In the genomic region with DNA sequence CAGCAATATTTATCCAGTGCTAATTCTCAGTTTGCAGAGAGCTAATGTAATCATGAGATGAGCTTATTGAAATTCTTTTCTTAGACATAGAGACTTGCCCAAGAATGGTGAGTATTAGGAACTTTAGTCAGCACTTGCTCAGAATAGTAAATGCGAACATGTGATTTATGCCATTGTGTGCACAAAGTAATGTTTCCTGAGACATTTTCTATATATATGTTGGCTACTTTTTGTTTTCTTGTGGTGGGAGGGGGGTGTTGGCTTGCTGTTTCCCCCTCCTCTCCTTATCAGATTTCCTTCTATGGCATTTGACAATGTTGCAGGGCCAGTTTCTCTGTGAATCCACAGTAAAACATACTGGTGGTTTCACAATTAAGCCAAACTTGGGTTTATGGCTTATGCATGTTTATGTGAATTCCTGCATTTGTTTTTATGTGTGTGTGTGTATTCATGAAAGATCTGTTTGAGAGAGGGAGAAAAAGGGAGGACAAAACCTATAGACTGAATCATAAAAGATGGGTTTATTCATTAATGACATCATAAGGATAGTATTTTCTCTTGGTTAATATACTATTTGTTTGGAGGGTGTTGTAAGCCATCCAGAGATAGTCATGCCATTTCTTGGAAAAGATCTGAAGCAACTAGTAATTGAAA, we compare ENCODE assay signal across 8 cellular contexts.
DNase-seq lines count a peak whose midpoint lies in the region; ATAC-seq and TF ChIP-seq lines count a peak whose summit lies in the region.

No MANE protein-coding gene starts in this region.

- peaks cover 45% of the 10 kb centered on the region for H3K36me3 Mint-ChIP-seq in stimulated activated naive CD8-positive, alpha-beta T cell treated with anti-CD3 and anti-CD28 coated beads, Interleukin-15, Interleukin-2, amounts not matched to agents 100 ng/mL and 50 ng/mL, for 24 hours (ENCODE audit: low read depth)
- H3K36me3 Mint-ChIP-seq in activated naive CD8-positive, alpha-beta T cell treated with anti-CD3 and anti-CD28 coated beads, Interleukin-2, amount 50 U/mL, for 24 hours (ENCODE audit: low read depth): peaks cover 45% of the 10 kb centered on the region

- no peak for TF ChIP-seq POLR2A in erythroblast (IDR thresholded peaks at IDR 0.05; ENCODE audit: low read length)

- H3K9me3 Mint-ChIP-seq in stimulated activated naive CD8-positive, alpha-beta T cell treated with anti-CD3 and anti-CD28 coated beads, Interleukin-15, Interleukin-2, amounts not matched to agents 100 ng/mL and 50 ng/mL, for 24 hours: no peaks in the 10 kb centered on the region
- peaks cover 3% of the 10 kb centered on the region for H3K9me3 Mint-ChIP-seq in activated naive CD8-positive, alpha-beta T cell treated with anti-CD3 and anti-CD28 coated beads, Interleukin-2, amount 50 U/mL, for 24 hours

- no peak for ATAC-seq in stimulated activated naive CD8-positive, alpha-beta T cell treated with anti-CD3 and anti-CD28 coated beads, Interleukin-15, Interleukin-2, amounts not matched to agents 100 U/mL and 50 U/mL, for 24 hours
- ATAC-seq in activated naive CD8-positive, alpha-beta T cell treated with anti-CD3 and anti-CD28 coated beads, Interleukin-2, amount 50 U/mL, for 24 hours: no peak
- ATAC-seq in GM21423 (IDR thresholded peaks at IDR 0.05; ENCODE audit: unreplicated experiment) (no peak), HG03342 (IDR thresholded peaks at IDR 0.05; ENCODE audit: unreplicated experiment) (no peak)

- H3K4me3 Mint-ChIP-seq in stimulated activated naive CD8-positive, alpha-beta T cell treated with anti-CD3 and anti-CD28 coated beads, Interleukin-15, Interleukin-2, amounts not matched to agents 100 ng/mL and 50 ng/mL, for 24 hours: peak overlapping the region; percentile 75
- H3K4me3 Mint-ChIP-seq in activated naive CD8-positive, alpha-beta T cell treated with anti-CD3 and anti-CD28 coated beads, Interleukin-2, amount 50 U/mL, for 24 hours: peak overlapping the region; percentile 62

- no peak for DNase-seq in stimulated activated naive CD8-positive, alpha-beta T cell treated with anti-CD3 and anti-CD28 coated beads, Interleukin-15, Interleukin-2, amounts not matched to agents 100 U/mL and 50 U/mL, for 24 hours
- DNase-seq in activated naive CD8-positive, alpha-beta T cell treated with anti-CD3 and anti-CD28 coated beads, Interleukin-2, amount 50 U/mL, for 24 hours: no peak
- peak; percentile 43 for DNase-seq in medulla oblongata (ENCODE audit: extremely low spot score)
- DNase-seq in NCI-H1417 (lab: John Stamatoyannopoulos, UW): no peak
- DNase-seq in erythroblast (lab: John Stamatoyannopoulos, UW): no peak

- no peaks in the 10 kb centered on the region for H3K27me3 Mint-ChIP-seq in stimulated activated naive CD8-positive, alpha-beta T cell treated with anti-CD3 and anti-CD28 coated beads, Interleukin-15, Interleukin-2, amounts not matched to agents 100 ng/mL and 50 ng/mL, for 24 hours
- no peaks in the 10 kb centered on the region for H3K27me3 Mint-ChIP-seq in activated naive CD8-positive, alpha-beta T cell treated with anti-CD3 and anti-CD28 coated beads, Interleukin-2, amount 50 U/mL, for 24 hours

- H3K27ac Mint-ChIP-seq in stimulated activated naive CD8-positive, alpha-beta T cell treated with anti-CD3 and anti-CD28 coated beads, Interleukin-15, Interleukin-2, amounts not matched to agents 100 ng/mL and 50 ng/mL, for 24 hours: peak overlapping the region; percentile 91
- peak overlapping the region; percentile 95 for H3K27ac Mint-ChIP-seq in activated naive CD8-positive, alpha-beta T cell treated with anti-CD3 and anti-CD28 coated beads, Interleukin-2, amount 50 U/mL, for 24 hours

- peaks cover 92% of the 10 kb centered on the region for H3K4me1 Mint-ChIP-seq in stimulated activated naive CD8-positive, alpha-beta T cell treated with anti-CD3 and anti-CD28 coated beads, Interleukin-15, Interleukin-2, amounts not matched to agents 100 ng/mL and 50 ng/mL, for 24 hours (ENCODE audit: low read depth)
- peaks cover 90% of the 10 kb centered on the region for H3K4me1 Mint-ChIP-seq in activated naive CD8-positive, alpha-beta T cell treated with anti-CD3 and anti-CD28 coated beads, Interleukin-2, amount 50 U/mL, for 24 hours
